ENCODE assay signal across 9 cellular contexts in genomic region chr1:169529068-169529642, GRCh38. TPM values are rescaled to one million over a fixed set of nuclear protein-coding genes. Genes with fewer than 3 reads are reported as not detected.
DNase-seq lines count a peak whose midpoint lies in the region; TF ChIP-seq lines count a peak whose summit lies in the region.
"Had no signal": no experiment of that assay in that cellular context is flagged by ENCODE, and none has a peak within 500 bp of the region (broad histone marks: within the 10 kb centered on the region; RNA-seq: fewer than 3 reads in every experiment).

No MANE protein-coding gene starts in this region.

- H3K27ac ChIP-seq in breast epithelium: peak overlapping the region; percentile 85 to 93

- peak; percentile 41 for DNase-seq in Daoy (ENCODE audit: low read depth)
- peak; percentile 48 for DNase-seq in NCI-H146 (lab: John Stamatoyannopoulos, UW)
- DNase-seq in breast epithelium (ENCODE audit: low spot score in 2 of 2): peak in 1 of 2 donors; percentile 88
- no peak for DNase-seq in amniotic stem cell (lab: John Stamatoyannopoulos, UW)
- no peak for DNase-seq in endothelial cell (ENCODE audit: low spot score)
- no peak for DNase-seq in activated CD4-positive, alpha-beta memory T cell treated with anti-CD3 and anti-CD28 coated beads for 36 hours
- no peak for DNase-seq in effector CD8-positive, alpha-beta T cell (lab: John Stamatoyannopoulos, UW)
- DNase-seq: activated CD4-positive, CD25-positive, alpha-beta regulatory T cell had no signal

- H3K27ac Mint-ChIP-seq in nephron: peak overlapping the region; percentile 70 to 86 (median 78)
- no peak overlapping the region for H3K27ac Mint-ChIP-seq in endothelial cell (ENCODE audit: unreplicated experiment)
- H3K27ac Mint-ChIP-seq in activated CD4-positive, alpha-beta memory T cell treated with anti-CD3 and anti-CD28 coated beads for 36 hours: no peak overlapping the region

- no peaks in the 10 kb centered on the region for H3K36me3 Mint-ChIP-seq in nephron (ENCODE audit: low read depth)
- no peaks in the 10 kb centered on the region for H3K36me3 Mint-ChIP-seq in endothelial cell (ENCODE audit: low read depth, unreplicated experiment)
- peaks cover 87% of the 10 kb centered on the region for H3K36me3 Mint-ChIP-seq in activated CD4-positive, alpha-beta memory T cell treated with anti-CD3 and anti-CD28 coated beads for 36 hours

- intact Hi-C loops in breast epithelium (cut with DNase I; ENCODE audit: low total_unique reads): no loop called here
- intact Hi-C loops in activated CD4-positive, alpha-beta memory T cell treated with anti-CD3 and anti-CD28 coated beads for 36 hours (cut with micrococcal nuclease): no loop called here

- H3K4me3 Mint-ChIP-seq in nephron: no peak overlapping the region
- H3K4me3 Mint-ChIP-seq in endothelial cell (ENCODE audit: unreplicated experiment): no peak overlapping the region
- H3K4me3 Mint-ChIP-seq in activated CD4-positive, alpha-beta memory T cell treated with anti-CD3 and anti-CD28 coated beads for 36 hours: no peak overlapping the region

- H3K9me3 Mint-ChIP-seq in nephron (no peaks in the 10 kb centered on the region), endothelial cell (ENCODE audit: unreplicated experiment) (no peaks in the 10 kb centered on the region)
- H3K9me3 Mint-ChIP-seq in activated CD4-positive, alpha-beta memory T cell treated with anti-CD3 and anti-CD28 coated beads for 36 hours: no peaks in the 10 kb centered on the region

- H3K4me1 ChIP-seq in breast epithelium: peaks cover 0 to 7% of the 10 kb centered on the region in 2 donors

- H3K9me3 ChIP-seq in breast epithelium: no peaks in the 10 kb centered on the region

- H3K27me3 Mint-ChIP-seq in nephron (ENCODE audit: low read depth) (peaks cover 4% of the 10 kb centered on the region), endothelial cell (ENCODE audit: unreplicated experiment) (no peaks in the 10 kb centered on the region)
- no peaks in the 10 kb centered on the region for H3K27me3 Mint-ChIP-seq in activated CD4-positive, alpha-beta memory T cell treated with anti-CD3 and anti-CD28 coated beads for 36 hours

- peak overlapping the region in 2 of 3 donors; percentile 28 to 36 for H3K4me3 ChIP-seq in breast epithelium

- no peaks in the 10 kb centered on the region for H3K27me3 ChIP-seq in breast epithelium

- TF ChIP-seq CTCF in breast epithelium (IDR thresholded peaks at IDR 0.05): no peak
- TF ChIP-seq CTCF in nephron (IDR thresholded peaks at IDR 0.05; ENCODE audit: unreplicated experiment in 3 of 3): no peak
- no peak for TF ChIP-seq CTCF in endothelial cell (IDR thresholded peaks at IDR 0.05; ENCODE audit: unreplicated experiment)

- H3K36me3 ChIP-seq in breast epithelium: no peaks in the 10 kb centered on the region

- no peak for TF ChIP-seq POLR2A in breast epithelium (IDR thresholded peaks at IDR 0.05)

- H3K4me1 Mint-ChIP-seq in nephron (peaks cover 11% of the 10 kb centered on the region), endothelial cell (ENCODE audit: unreplicated experiment) (peaks cover 7% of the 10 kb centered on the region)
- H3K4me1 Mint-ChIP-seq in activated CD4-positive, alpha-beta memory T cell treated with anti-CD3 and anti-CD28 coated beads for 36 hours (ENCODE audit: low read depth): peaks cover 2% of the 10 kb centered on the region

- CTCF ChIA-PET in activated CD4-positive, alpha-beta memory T cell treated with anti-CD3 and anti-CD28 coated beads for 36 hours (lab: Charles Lee): interaction anchor here (1.2 kb wide), 1 partner anchor 63 kb away, joined by 4 read pairs; no protein-coding TSS in a partner anchor

- POLR2A ChIA-PET in activated CD4-positive, alpha-beta memory T cell treated with anti-CD3 and anti-CD28 coated beads for 36 hours (lab: Charles Lee): no interaction called here

RNA-seq across cellular contexts. Expression of gene SLC19A2, which starts 43.4 kb away (rescaled TPM):
- total RNA-seq in Daoy (2014; rRNA removed; shearing (Covaris generic)): 9.8 and 11.3 TPM in 2 replicates
- 10 to 100 TPM; 34.7 to 71.8 (median 64.2) TPM for total RNA-seq in breast epithelium
- 6.1 TPM for total RNA-seq in endothelial cell (ENCODE audit: unreplicated experiment)
- total RNA-seq in activated CD4-positive, alpha-beta memory T cell treated with anti-CD3 and anti-CD28 coated beads for 36 hours: 1 to 10 TPM; 8.6 to 9.4 TPM

RNA-seq across cellular contexts. Expression of gene F5, which starts 57.1 kb away (rescaled TPM):
- total RNA-seq in Daoy (2014; rRNA removed; shearing (Covaris generic)): not detected in 2 replicates
- total RNA-seq in breast epithelium (1 to 10 TPM in 2 of 3 donors, under 1 TPM in 1; 0.44 to 7.4 (median 1.3) TPM), endothelial cell (ENCODE audit: unreplicated experiment) (not detected)
- 10 to 100 TPM; 50.8 to 51.1 TPM for total RNA-seq in activated CD4-positive, alpha-beta memory T cell treated with anti-CD3 and anti-CD28 coated beads for 36 hours

Comparison
In these comparisons a context has a peak if more than half of its experiments do, and no peak if none do; other contexts are left out.
1. DNase-seq: peak in Daoy (single experiment) and NCI-H146 (single experiment); none in amniotic stem cell (single experiment), endothelial cell (single experiment), activated CD4-positive, alpha-beta memory T cell treated with anti-CD3 and anti-CD28 coated beads for 36 hours (single experiment) and effector CD8-positive, alpha-beta T cell (single experiment).
2. H3K27ac Mint-ChIP-seq: peak in nephron (3 of 3); none in endothelial cell (single experiment) and activated CD4-positive, alpha-beta memory T cell treated with anti-CD3 and anti-CD28 coated beads for 36 hours (single experiment).
3. RNA of gene F5, which starts 57.1 kb away (total RNA-seq): 50.8 to 51.1 TPM in activated CD4-positive, alpha-beta memory T cell treated with anti-CD3 and anti-CD28 coated beads for 36 hours; 0.44 to 7.4 TPM in breast epithelium, not detected in Daoy and not detected in endothelial cell (single experiment); every median in the first group is over 4 times any median in the second.